Comparison of ENCODE assay signal across 1 cellular context in genomic region chr17:57521606-57522435, GRCh38.
TF ChIP-seq lines count a peak whose summit lies in the region.

No MANE protein-coding gene starts in this region.

TF ChIP-seq in H1, 55 proteins besides CTCF, POLR2A, EP300 and RAD21 (continued from another document):
- no peak for TF ChIP-seq ATF2 (IDR thresholded peaks at IDR 0.05; ENCODE audit: low read length)
- TF ChIP-seq POU5F1 (IDR thresholded peaks at IDR 0.05; ENCODE audit: low read depth, low read length), result no peak
- no peak for TF ChIP-seq TAF1 (IDR thresholded peaks at IDR 0.05; ENCODE audit: low read depth, low read length)
- TF ChIP-seq YY1 (IDR thresholded peaks at IDR 0.05; ENCODE audit: low read depth, low read length), result no peak
- TF ChIP-seq FOSL1 (IDR thresholded peaks at IDR 0.05; ENCODE audit: insufficient read depth, low read depth, low read length), result no peak
- no peak for TF ChIP-seq BCL11A (IDR thresholded peaks at IDR 0.05; ENCODE audit: low read depth in 2 of 2, low read length in 2 of 2)
- TF ChIP-seq SRF (IDR thresholded peaks at IDR 0.05; ENCODE audit: low read depth, low read length), result no peak
- no peak for TF ChIP-seq CHD2 (IDR thresholded peaks at IDR 0.05; ENCODE audit: low read length)
- no peak for TF ChIP-seq KDM5A (IDR thresholded peaks at IDR 0.05; ENCODE audit: low read length)
- no peak for TF ChIP-seq SAP30 (IDR thresholded peaks at IDR 0.05; ENCODE audit: insufficient read depth, insufficient replicate concordance, low read length)
